In the genomic region with DNA sequence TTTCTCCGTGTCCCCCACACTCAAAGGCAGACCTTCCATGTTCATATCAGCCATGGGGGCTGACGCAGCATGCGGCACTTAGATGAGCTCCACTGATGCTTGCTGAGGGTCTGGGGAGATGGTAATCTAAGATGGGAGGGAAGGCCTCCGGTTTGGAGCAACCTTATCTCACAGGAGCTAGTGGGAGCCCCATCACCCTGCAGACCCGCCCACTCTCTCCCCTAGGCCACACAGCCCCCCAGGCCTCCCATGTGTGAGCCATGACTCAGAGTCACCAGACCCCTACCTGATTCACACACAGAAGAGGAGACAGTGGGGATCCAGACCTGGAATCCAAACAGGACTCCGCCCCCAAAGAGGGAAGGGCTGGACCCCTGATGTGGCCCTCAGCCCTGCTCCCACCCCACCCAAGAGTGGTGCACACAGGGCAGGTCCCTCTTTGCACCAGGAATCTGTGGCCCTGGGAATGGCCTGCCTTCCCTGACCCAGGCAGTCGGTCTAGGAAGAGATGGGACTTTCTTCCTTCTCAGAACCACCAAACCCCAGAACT, we compare ENCODE assay signal across 12 cellular contexts.
"Had no signal": no experiment of that assay in that cellular context is flagged by ENCODE, and none has a peak within 500 bp of the region (broad histone marks: within the 10 kb centered on the region; RNA-seq: fewer than 3 reads in every experiment).

No MANE protein-coding gene starts in this region.

- H3K36me3 ChIP-seq: tibial nerve, uterus had no signal

- H3K9me3 ChIP-seq: tibial nerve, uterus had no signal

- H3K4me3 ChIP-seq: hepatocyte, lung, tibial nerve, uterus had no signal

- H3K27ac ChIP-seq: hepatocyte, tibial nerve, uterus had no signal

- DNase-seq: activated CD4-positive, alpha-beta T cell treated with anti-CD3 and anti-CD28 coated beads, Interleukin-2, amount 50 U/mL, for 4 hours; central memory CD4-positive, alpha-beta T cell; left colon; stimulated activated CD4-positive, alpha-beta T cell treated with anti-CD3 and anti-CD28 coated beads, Interleukin-12 subunit alpha, Interleukin-12 subunit beta, amount 100 ng/mL, for 4 hours; stimulated activated CD4-positive, alpha-beta T cell treated with anti-CD3 and anti-CD28 coated beads, Interleukin-1b, Interleukin-23, amount 100 ng/mL, for 48 hours; stimulated activated CD8-positive, alpha-beta memory T cell treated with anti-CD3 and anti-CD28 coated beads, Interleukin-4, amount 100 ng/mL, for 48 hours; stimulated activated naive CD4-positive, alpha-beta T cell; SW 1271; uterus had no signal

- H3K4me1 ChIP-seq: uterus had no signal

- H3K27me3 ChIP-seq: hepatocyte, tibial nerve, uterus had no signal
